Comparison of ENCODE assay signal across 1 cellular context in genomic region chr17:29136998-29137730, GRCh38.
TF ChIP-seq lines count a peak whose summit lies in the region.

No MANE protein-coding gene starts in this region.

TF ChIP-seq in SK-N-SH, 30 proteins besides CTCF, POLR2A, EP300 and RAD21 (continued from another document):
- no peak for TF ChIP-seq ZBTB33 (IDR thresholded peaks at IDR 0.05; ENCODE audit: borderline replicate concordance, low read depth)
- no peak for TF ChIP-seq ELF1 (IDR thresholded peaks at IDR 0.05)
- TF ChIP-seq CHD2 (IDR thresholded peaks at IDR 0.05; ENCODE audit: low read length, partially characterized antibody), result no peak
